ENCODE assay signal across 12 cellular contexts in genomic region chr10:119616879-119617580, GRCh38. TPM values are rescaled to one million over a fixed set of nuclear protein-coding genes. Genes with fewer than 3 reads are reported as not detected.
DNase-seq lines count a peak whose midpoint lies in the region; ATAC-seq and TF ChIP-seq lines count a peak whose summit lies in the region.
"Had no signal": no experiment of that assay in that cellular context is flagged by ENCODE, and none has a peak within 500 bp of the region (broad histone marks: within the 10 kb centered on the region; RNA-seq: fewer than 3 reads in every experiment).

No MANE protein-coding gene starts in this region.

- H3K9me3 ChIP-seq in fibroblast of lung (ENCODE audit: control insufficient read depth, insufficient read depth, low read depth, low read length): no peaks in the 10 kb centered on the region
- no peaks in the 10 kb centered on the region for H3K9me3 ChIP-seq in trophoblast cell (ENCODE audit: insufficient read depth, low read depth, low read length)
- H3K9me3 ChIP-seq: heart left ventricle, sigmoid colon had no signal

- no peak overlapping the region for H3K14ac ChIP-seq in trophoblast cell (ENCODE audit: low read length)

- H3K79me2 ChIP-seq in fibroblast of lung (ENCODE audit: control insufficient read depth, insufficient read depth, low read length) (no peaks in the 10 kb centered on the region), trophoblast cell (ENCODE audit: control insufficient read depth, insufficient read depth, low read length, poor library complexity) (no peaks in the 10 kb centered on the region)

- H4K12ac ChIP-seq in trophoblast cell (ENCODE audit: low read depth, low read length): no peak overlapping the region

- H3K27ac ChIP-seq in fibroblast of lung (ENCODE audit: insufficient read depth, low read length) (no peak overlapping the region), trophoblast cell (ENCODE audit: low read depth, low read length) (no peak overlapping the region)
- H3K27ac ChIP-seq: heart left ventricle, sigmoid colon had no signal

- peaks cover 7% of the 10 kb centered on the region for H3K4me1 ChIP-seq in fibroblast of lung (ENCODE audit: control insufficient read depth, extremely low read depth, insufficient read depth, low read length)
- H3K4me1 ChIP-seq in trophoblast cell (ENCODE audit: control insufficient read depth in 1 of 2, insufficient read depth in 2 of 2, low read length in 2 of 2): peaks cover 2 to 7% of the 10 kb centered on the region in 2 experiments

- H3K23ac ChIP-seq in trophoblast cell (ENCODE audit: low read length): no peak overlapping the region

- WGBS in trophoblast cell (ENCODE audit: extremely low coverage, insufficient coverage, insufficient read length): no CpG with 5 or more reads among the region's 14 CpGs

- no peak overlapping the region for H2AFZ ChIP-seq in fibroblast of lung (ENCODE audit: low read length)
- no peak overlapping the region for H2AFZ ChIP-seq in trophoblast cell (ENCODE audit: insufficient read depth, low read length, poor library complexity)

- H3K4ac ChIP-seq in trophoblast cell (ENCODE audit: low read depth, low read length): no peak overlapping the region

- H3K36me3 ChIP-seq in fibroblast of lung (ENCODE audit: control insufficient read depth, insufficient read depth, low read length) (no peaks in the 10 kb centered on the region), trophoblast cell (ENCODE audit: control insufficient read depth in 1 of 2, insufficient read depth in 2 of 2, low read length in 2 of 2) (no peaks in the 10 kb centered on the region)
- H3K36me3 ChIP-seq: heart left ventricle, sigmoid colon had no signal

- H2BK5ac ChIP-seq in trophoblast cell (ENCODE audit: low read depth, low read length, poor library complexity): no peak overlapping the region

- no peak overlapping the region for H2AK5ac ChIP-seq in trophoblast cell (ENCODE audit: low read length)

- no peak overlapping the region for H3K9ac ChIP-seq in fibroblast of lung (ENCODE audit: insufficient read depth, low read length)
- H3K9ac ChIP-seq in trophoblast cell (ENCODE audit: low read length): no peak overlapping the region

- H3K27me3 ChIP-seq in fibroblast of lung (ENCODE audit: control insufficient read depth, insufficient read depth, low read length): no peaks in the 10 kb centered on the region
- no peaks in the 10 kb centered on the region for H3K27me3 ChIP-seq in trophoblast cell (ENCODE audit: insufficient read depth, low read length)
- H3K27me3 ChIP-seq: heart left ventricle, sigmoid colon had no signal

- H2BK12ac ChIP-seq in trophoblast cell (ENCODE audit: low read length): no peak overlapping the region

- DNase-seq in NCI-H82 (lab: John Stamatoyannopoulos, UW): peak; percentile 31
- no peak for DNase-seq in NCI-H82 treated with DMSO at 0.1 percent for 48 hours (lab: John Stamatoyannopoulos, UW; ENCODE audit: unreplicated experiment)
- DNase-seq in RPMI7951 (ENCODE audit: low read depth): peak; percentile 52
- DNase-seq in fibroblast of lung (ENCODE audit: low read depth in 2 of 2): peak in 1 of 2 donors; percentile 45
- peak; percentile 32 to 61 for DNase-seq in trophoblast cell
- DNase-seq in hepatic stellate cell (ENCODE audit: low spot score): no peak
- no peak for DNase-seq in NCI-H2029 (lab: John Stamatoyannopoulos, UW)
- DNase-seq: KG1, sigmoid colon, T1000 had no signal

- no peak overlapping the region for H4K91ac ChIP-seq in trophoblast cell (ENCODE audit: low read depth, low read length)

- H3K4me3 ChIP-seq in fibroblast of lung (replicated peaks in 1 of 4; ENCODE audit: control extremely low read depth in 1 of 4, insufficient read depth in 1 of 4, low read depth in 3 of 4, low read length in 4 of 4) (no peak overlapping the region), trophoblast cell (ENCODE audit: low read depth, low read length) (no peak overlapping the region)
- H3K4me3 ChIP-seq: heart left ventricle, sigmoid colon had no signal

- H4K20me1 ChIP-seq in fibroblast of lung (ENCODE audit: control insufficient read depth, extremely low read depth, insufficient read depth, low read length): no peaks in the 10 kb centered on the region

- no peak for ATAC-seq in HG03175 (IDR thresholded peaks at IDR 0.05; ENCODE audit: unreplicated experiment)

- no peak overlapping the region for H3K18ac ChIP-seq in trophoblast cell (ENCODE audit: low read length)

- no peak overlapping the region for H2BK120ac ChIP-seq in trophoblast cell (ENCODE audit: insufficient read depth, low read length, poor library complexity)

- peak; percentile 16 to 34 for TF ChIP-seq CTCF in fibroblast of lung (conservative IDR thresholded peaks at IDR 0.05 in 1 of 2, IDR thresholded peaks at IDR 0.05 in 1 of 2; ENCODE audit: low read depth in 1 of 2, low read length in 2 of 2)

- H4K8ac ChIP-seq in trophoblast cell (ENCODE audit: low read depth, low read length): no peak overlapping the region

- no peaks in the 10 kb centered on the region for H3K79me1 ChIP-seq in trophoblast cell (ENCODE audit: low read length)

- H3K4me2 ChIP-seq in fibroblast of lung (ENCODE audit: extremely low read depth, insufficient read depth, low read length): no peak overlapping the region
- no peak overlapping the region for H3K4me2 ChIP-seq in trophoblast cell (ENCODE audit: low read length)

RNA-seq across cellular contexts. Expression of gene TIAL1, which starts 20.3 kb away (rescaled TPM):
- 33.2 and 45.2 TPM in 2 replicates for total RNA-seq in RPMI7951 (2014; rRNA removed; shearing (Covaris generic))
- 27.5 and 38.5 TPM in 2 replicates for total RNA-seq in fibroblast of lung
- polyA plus RNA-seq in fibroblast of lung: 102 and 116 TPM in 2 replicates
- 75.9 and 77.0 TPM in 2 replicates for polyA plus RNA-seq in fibroblast of lung (2012)
- 26.9 and 28.9 TPM in 2 replicates for polyA minus RNA-seq in fibroblast of lung (ENCODE audit: low replicate concordance)
- polyA plus RNA-seq in trophoblast cell (2013): 124 and 125 TPM in 2 replicates

RNA-seq across cellular contexts. Expression of gene BAG3, which starts 34.1 kb away (rescaled TPM):
- total RNA-seq in RPMI7951 (2014; rRNA removed; shearing (Covaris generic)): 13.9 and 15.2 TPM in 2 replicates
- total RNA-seq in fibroblast of lung: 5.1 and 8.4 TPM in 2 replicates
- 20.0 and 20.9 TPM in 2 replicates for polyA plus RNA-seq in fibroblast of lung
- 63.0 and 69.7 TPM in 2 replicates for polyA plus RNA-seq in fibroblast of lung (2012)
- polyA minus RNA-seq in fibroblast of lung (ENCODE audit: low replicate concordance): 29.3 and 32.8 TPM in 2 replicates
- polyA plus RNA-seq in trophoblast cell (2013): 85.0 and 88.8 TPM in 2 replicates

Comparison
In these comparisons a context has a peak if more than half of its experiments do, and no peak if none do; other contexts are left out.
1. DNase-seq: peak in NCI-H82 (single experiment), RPMI7951 (single experiment) and trophoblast cell (2 of 2); none in NCI-H82 treated with DMSO at 0.1 percent for 48 hours (single experiment), hepatic stellate cell (single experiment) and NCI-H2029 (single experiment).